ENCODE assay signal across 10 cellular contexts in genomic region chr9:88741335-88741734, GRCh38.
DNase-seq lines count a peak whose midpoint lies in the region; ATAC-seq and TF ChIP-seq lines count a peak whose summit lies in the region.
"Had no signal": no experiment of that assay in that cellular context is flagged by ENCODE, and none has a peak within 500 bp of the region (broad histone marks: within the 10 kb centered on the region; RNA-seq: fewer than 3 reads in every experiment).

No MANE protein-coding gene starts in this region.

- no peaks in the 10 kb centered on the region for H3K4me1 Mint-ChIP-seq in activated CD4-positive, alpha-beta T cell treated with anti-CD3 and anti-CD28 coated beads, Interleukin-2, amount 10 ng/mL, durations not matched to agents 24 days and 14 days
- H3K4me1 Mint-ChIP-seq in brain (peaks cover 69% of the 10 kb centered on the region), neural crest cell (peaks cover 10% of the 10 kb centered on the region)
- H3K4me1 Mint-ChIP-seq: CD4-positive, CD25-positive, alpha-beta regulatory T cell; naive B cell had no signal

- no peaks in the 10 kb centered on the region for H3K9me3 Mint-ChIP-seq in activated CD4-positive, alpha-beta T cell treated with anti-CD3 and anti-CD28 coated beads, Interleukin-2, amount 10 ng/mL, durations not matched to agents 24 days and 14 days
- H3K9me3 Mint-ChIP-seq in brain = peaks cover 0 to 13% (median 3%) of the 10 kb centered on the region in 5 experiments
- peaks cover 6% of the 10 kb centered on the region for H3K9me3 Mint-ChIP-seq in neural crest cell
- H3K9me3 Mint-ChIP-seq: naive B cell had no signal

- no peak overlapping the region for H3K27ac Mint-ChIP-seq in activated CD4-positive, alpha-beta T cell treated with anti-CD3 and anti-CD28 coated beads, Interleukin-2, amount 10 ng/mL, durations not matched to agents 24 days and 14 days
- H3K27ac Mint-ChIP-seq in brain (peak overlapping the region in 1 of 5 experiments; percentile 12), neural crest cell (ENCODE audit: unreplicated experiment) (no peak overlapping the region)
- H3K27ac Mint-ChIP-seq: CD4-positive, CD25-positive, alpha-beta regulatory T cell; naive B cell had no signal

- DNase-seq in activated CD4-positive, alpha-beta T cell treated with anti-CD3 and anti-CD28 coated beads, Interleukin-2, amount 10 ng/mL, durations not matched to agents 24 days and 14 days = peak; percentile 68
- no peak for DNase-seq in activated CD4-positive, alpha-beta T cell treated with anti-CD3 and anti-CD28 coated beads, Interleukin-2, amount 50 U/mL, for 1 hour
- DNase-seq in LoVo (ENCODE audit: low spot score) = peak; percentile 9
- DNase-seq in neural crest cell (ENCODE audit: low read depth, low spot score) = no peak
- no peak for DNase-seq in pons (ENCODE audit: low spot score)
- DNase-seq: naive B cell had no signal

- peaks cover 12% of the 10 kb centered on the region for H3K27me3 Mint-ChIP-seq in activated CD4-positive, alpha-beta T cell treated with anti-CD3 and anti-CD28 coated beads, Interleukin-2, amount 10 ng/mL, durations not matched to agents 24 days and 14 days
- H3K27me3 Mint-ChIP-seq in brain (peaks cover 5% of the 10 kb centered on the region), neural crest cell (ENCODE audit: low read depth) (peaks cover 45% of the 10 kb centered on the region)

- H3K4me3 Mint-ChIP-seq in activated CD4-positive, alpha-beta T cell treated with anti-CD3 and anti-CD28 coated beads, Interleukin-2, amount 10 ng/mL, durations not matched to agents 24 days and 14 days = no peak overlapping the region
- H3K4me3 Mint-ChIP-seq in brain (no peak overlapping the region), neural crest cell (no peak overlapping the region)
- H3K4me3 Mint-ChIP-seq: CD4-positive, CD25-positive, alpha-beta regulatory T cell; naive B cell had no signal

- H3K36me3 Mint-ChIP-seq in activated CD4-positive, alpha-beta T cell treated with anti-CD3 and anti-CD28 coated beads, Interleukin-2, amount 10 ng/mL, durations not matched to agents 24 days and 14 days (ENCODE audit: low read depth) = no peaks in the 10 kb centered on the region
- H3K36me3 Mint-ChIP-seq in brain (no peaks in the 10 kb centered on the region), neural crest cell (ENCODE audit: low read depth) (peaks cover 3% of the 10 kb centered on the region)
- H3K36me3 Mint-ChIP-seq: CD4-positive, CD25-positive, alpha-beta regulatory T cell; naive B cell had no signal

- peak; percentile 13 to 38 for TF ChIP-seq CTCF in brain (conservative IDR thresholded peaks at IDR 0.05)
- TF ChIP-seq CTCF in neural crest cell (conservative IDR thresholded peaks at IDR 0.05) = peak; percentile 52

- intact Hi-C loops in activated CD4-positive, alpha-beta T cell treated with anti-CD3 and anti-CD28 coated beads, Interleukin-2, amount 10 ng/mL, durations not matched to agents 24 days and 14 days (cut with micrococcal nuclease) = loop anchor here (2.0 to 5.0 kb wide), 2 partner anchors 147 to 789 kb away; no protein-coding TSS in a partner anchor

- ATAC-seq in HG03135 (IDR thresholded peaks at IDR 0.05; ENCODE audit: unreplicated experiment) = no peak
- ATAC-seq in GM18502 (IDR thresholded peaks at IDR 0.05; ENCODE audit: poor library complexity, unreplicated experiment) = no peak

Comparison
In these comparisons a context has a peak if more than half of its experiments do, and no peak if none do; other contexts are left out.
1. DNase-seq: peak in activated CD4-positive, alpha-beta T cell treated with anti-CD3 and anti-CD28 coated beads, Interleukin-2, amount 10 ng/mL, durations not matched to agents 24 days and 14 days (single experiment) and LoVo (single experiment); none in activated CD4-positive, alpha-beta T cell treated with anti-CD3 and anti-CD28 coated beads, Interleukin-2, amount 50 U/mL, for 1 hour (single experiment), neural crest cell (single experiment) and pons (single experiment).